ENCODE assay signal across 8 cellular contexts in genomic region chr11:90223248-90223585, GRCh38. TPM values are rescaled to one million over a fixed set of nuclear protein-coding genes. Genes with fewer than 3 reads are reported as not detected.
A peak's percentile ranks its signal among the peaks of the same experiment; 100 is the strongest.
DNase-seq lines count a peak whose midpoint lies in the region; FAIRE-seq and TF ChIP-seq lines count a peak whose summit lies in the region.

No MANE protein-coding gene starts in this region.

- H3K27me3 Mint-ChIP-seq in CD8-positive, alpha-beta memory T cell = peaks cover 0 to 3% of the 10 kb centered on the region in 2 donors

- no peak for FAIRE-seq in urothelium cell line (lab: Jason Lieb, UNC)

- CTCF ChIA-PET in CD8-positive, alpha-beta memory T cell (lab: Charles Lee) = interaction anchor here (0.9 kb wide), 1 partner anchor 10 kb away, joined by 3 read pairs; no protein-coding TSS in a partner anchor

- peaks cover 36% of the 10 kb centered on the region for H3K4me1 ChIP-seq in CD8-positive, alpha-beta memory T cell (ENCODE audit: insufficient read depth, low read length)
- H3K4me1 ChIP-seq in HAP-1 (peaks cover 18% of the 10 kb centered on the region), cardiac muscle cell (ENCODE audit: low read depth) (peaks cover 23% of the 10 kb centered on the region), sigmoid colon (peaks cover 0 to 45% (median 29%) of the 10 kb centered on the region in 4 donors)

- intact Hi-C loops in sigmoid colon (cut with DNase I) = no loop called here

- H3K36me3 Mint-ChIP-seq in CD8-positive, alpha-beta memory T cell = peaks cover 0 to 17% (median 1%) of the 10 kb centered on the region in 3 donors

- no peaks in the 10 kb centered on the region for H3K9me3 ChIP-seq in CD8-positive, alpha-beta memory T cell (ENCODE audit: low read length)
- H3K9me3 ChIP-seq in HAP-1 = no peaks in the 10 kb centered on the region
- H3K9me3 ChIP-seq in SU-DHL-6 (ENCODE audit: insufficient read depth, low read length) = no peaks in the 10 kb centered on the region
- H3K9me3 ChIP-seq in cardiac muscle cell (ENCODE audit: low read depth) = no peaks in the 10 kb centered on the region
- no peaks in the 10 kb centered on the region for H3K9me3 ChIP-seq in sigmoid colon

- peaks cover 53 to 63% (median 57%) of the 10 kb centered on the region in 3 donors for H3K4me1 Mint-ChIP-seq in CD8-positive, alpha-beta memory T cell

- TF ChIP-seq CTCF in SU-DHL-6 (IDR thresholded peaks at IDR 0.05; ENCODE audit: insufficient read depth, low read length, poor library complexity, severe bottlenecking) (no peak), cardiac muscle cell (IDR thresholded peaks at IDR 0.05; ENCODE audit: low read depth, low read length) (no peak), sigmoid colon (IDR thresholded peaks at IDR 0.05) (no peak)

- no peaks in the 10 kb centered on the region for H3K9me2 ChIP-seq in SU-DHL-6 (replicated peaks; ENCODE audit: insufficient read depth, low read length)

- H3K9me3 Mint-ChIP-seq in CD8-positive, alpha-beta memory T cell = no peaks in the 10 kb centered on the region

- H3K4me2 ChIP-seq in SU-DHL-6 (ENCODE audit: low read depth, low read length, poor library complexity, severe bottlenecking) = peak overlapping the region; percentile 90

- WGBS in sigmoid colon, 2 donors = 0 to 1% methylated on average over 12 of the region's 12 CpGs

- H3K27me3 ChIP-seq in CD8-positive, alpha-beta memory T cell (ENCODE audit: insufficient read depth, low read length, poor library complexity, severe bottlenecking) = no peaks in the 10 kb centered on the region
- no peaks in the 10 kb centered on the region for H3K27me3 ChIP-seq in HAP-1 (ENCODE audit: low read depth)
- H3K27me3 ChIP-seq in SU-DHL-6 (ENCODE audit: low read length) = no peaks in the 10 kb centered on the region
- H3K27me3 ChIP-seq in cardiac muscle cell = no peaks in the 10 kb centered on the region
- H3K27me3 ChIP-seq in sigmoid colon = no peaks in the 10 kb centered on the region

- H3K27ac Mint-ChIP-seq in CD8-positive, alpha-beta memory T cell = peak overlapping the region; percentile 81 to 99 (median 96)

- POLR2A ChIA-PET in CD8-positive, alpha-beta memory T cell (lab: Charles Lee) = no interaction called here

- H3K79me2 ChIP-seq in SU-DHL-6 (ENCODE audit: insufficient read depth, low read length) = peaks cover 49% of the 10 kb centered on the region

- DNase-seq in CD8-positive, alpha-beta memory T cell = no peak
- no peak for DNase-seq in HAP-1 (ENCODE audit: low spot score in 2 of 2)
- no peak for DNase-seq in cardiac muscle cell (ENCODE audit: low read depth in 1 of 2, low spot score in 1 of 2)
- no peak for DNase-seq in sigmoid colon
- no peak for DNase-seq in ecto neural progenitor cell (ENCODE audit: low spot score)
- no peak for DNase-seq in NCI-H128 (lab: John Stamatoyannopoulos, UW; ENCODE audit: unreplicated experiment)
- DNase-seq in urothelium cell line (ENCODE audit: low spot score) = no peak

- H4K20me1 ChIP-seq in SU-DHL-6 (ENCODE audit: low read depth, low read length) = peaks cover 22% of the 10 kb centered on the region; the same call in 1 of the 2 replicates

- no peak for TF ChIP-seq EP300 in sigmoid colon (IDR thresholded peaks at IDR 0.05)

- H3F3A ChIP-seq in SU-DHL-6 (ENCODE audit: insufficient read depth) = no peaks in the 10 kb centered on the region

- in situ Hi-C loops in HAP-1 (cut with MboI; ENCODE audit: low sequenced_read_pairs) = no loop called here

- H3K36me3 ChIP-seq in CD8-positive, alpha-beta memory T cell (ENCODE audit: insufficient read depth, low read length) = no peaks in the 10 kb centered on the region
- peaks cover 14% of the 10 kb centered on the region for H3K36me3 ChIP-seq in HAP-1 (replicated peaks)
- H3K36me3 ChIP-seq in SU-DHL-6 (ENCODE audit: low read length) = peaks cover 7% of the 10 kb centered on the region
- H3K36me3 ChIP-seq in cardiac muscle cell = no peaks in the 10 kb centered on the region
- H3K36me3 ChIP-seq in sigmoid colon = no peaks in the 10 kb centered on the region

- H2AFZ ChIP-seq in SU-DHL-6 (ENCODE audit: low read depth, low read length, severe bottlenecking) = peak overlapping the region; percentile 94

- TF ChIP-seq POLR2A in sigmoid colon (IDR thresholded peaks at IDR 0.05) = no peak

- peak overlapping the region; percentile 85 for H3K4me3 ChIP-seq in CD8-positive, alpha-beta memory T cell (ENCODE audit: low read length)
- H3K4me3 ChIP-seq in HAP-1 = peak overlapping the region; percentile 88
- H3K4me3 ChIP-seq in SU-DHL-6 (ENCODE audit: insufficient read depth, low read length, poor library complexity, severe bottlenecking) = peak overlapping the region; percentile 70
- H3K4me3 ChIP-seq in cardiac muscle cell = peak overlapping the region; percentile 70
- peak overlapping the region; percentile 65 to 85 (median 77) for H3K4me3 ChIP-seq in sigmoid colon

- H3K4me3 Mint-ChIP-seq in CD8-positive, alpha-beta memory T cell = peak overlapping the region; percentile 93 to 99 (median 99)

- peak overlapping the region; percentile 86 for H3K27ac ChIP-seq in CD8-positive, alpha-beta memory T cell (ENCODE audit: low read depth, low read length)
- H3K27ac ChIP-seq in SU-DHL-6 (ENCODE audit: low read depth, low read length) (peak overlapping the region; percentile 62), cardiac muscle cell (peak overlapping the region; percentile 96), sigmoid colon (peak overlapping the region; percentile 81 to 96 (median 95))

- H3K9ac ChIP-seq in SU-DHL-6 (ENCODE audit: low read length) = peak overlapping the region; percentile 76

RNA-seq across cellular contexts. Expression of gene CHORDC1, which starts 0.4 kb away (rescaled TPM):
- total RNA-seq in CD8-positive, alpha-beta memory T cell = 100 to 1,000 TPM; 115 to 121 TPM
- polyA plus RNA-seq in CD8-positive, alpha-beta memory T cell = 31.9 TPM
- 31.8 and 51.2 TPM in 2 replicates for total RNA-seq in cardiac muscle cell
- 36.0 and 40.0 TPM in 2 replicates for polyA plus RNA-seq in cardiac muscle cell
- total RNA-seq in sigmoid colon = 10 to 100 TPM; 50.4 to 78.2 (median 63.3) TPM
- polyA plus RNA-seq in sigmoid colon = 10 to 100 TPM in 2 of 3 donors, 1 to 10 TPM in 1; 7.2 to 20.6 (median 13.9) TPM
